ENCODE assay signal across 8 cellular contexts in genomic region chr12:50764116-50764860, GRCh38. TPM values are rescaled to one million over a fixed set of nuclear protein-coding genes. Genes with fewer than 3 reads are reported as not detected.
DNase-seq lines count a peak whose midpoint lies in the region; ATAC-seq and TF ChIP-seq lines count a peak whose summit lies in the region.

No MANE protein-coding gene starts in this region.

- in situ Hi-C loops in GM18951 (cut with MboI; ENCODE audit: low sequenced_read_pairs, unreplicated experiment), result no loop called here

- TF ChIP-seq CTCF in BJ (IDR thresholded peaks at IDR 0.05; ENCODE audit: insufficient read depth, low read depth, low read length), result no peak

- no peaks in the 10 kb centered on the region for H3K9me3 ChIP-seq in thymus (ENCODE audit: control insufficient read depth)

- peak overlapping the region; percentile 92 for H3K4me3 ChIP-seq in BJ (ENCODE audit: low read depth, low read length)
- H3K4me3 ChIP-seq in thymus (ENCODE audit: low read length), result peak overlapping the region; percentile 99

- DNase-seq in BJ (ENCODE audit: low read depth), result no peak
- peak; percentile 69 for DNase-seq in OCI-M1 (lab: John Stamatoyannopoulos, UW)
- peak; percentile 69 for DNase-seq in activated T-helper 9 cell treated with anti-CD3 and anti-CD28 coated beads, Interleukin-2, amount 50 U/mL, for 16 hours (ENCODE audit: low read depth)
- DNase-seq in foreskin melanocyte, result peak; percentile 33
- peak in 44 of 56 donors; percentile 49 to 95 (median 75) for DNase-seq in nucleus accumbens (lab: John Stamatoyannopoulos, UW)

- TF ChIP-seq POLR2A in GM18951 (IDR thresholded peaks at IDR 0.05; ENCODE audit: extremely low read depth, insufficient read depth, insufficient read length), result peak; percentile 68

- under 1% methylated on average over 89 of the region's 89 CpGs for WGBS in thymus

- POLR2A ChIA-PET in BJ (lab: Charles Lee), result interaction anchor here (0.6 to 0.8 kb wide), 4 partner anchors 11 to 221 kb away, joined by 3 to 5 read pairs (median 4); no protein-coding TSS in a partner anchor

- H3K36me3 ChIP-seq in BJ (ENCODE audit: control insufficient read depth, insufficient read depth, low read length) (no peaks in the 10 kb centered on the region), thymus (ENCODE audit: control insufficient read depth, insufficient read depth) (no peaks in the 10 kb centered on the region)

- no peaks in the 10 kb centered on the region for H3K27me3 ChIP-seq in BJ (ENCODE audit: control insufficient read depth, insufficient read depth, low read length)
- no peaks in the 10 kb centered on the region for H3K27me3 ChIP-seq in thymus (ENCODE audit: control insufficient read depth, insufficient read depth)

- CTCF ChIA-PET in BJ (lab: Yijun Ruan, JAX), result interaction anchor here (0.9 to 6.1 kb wide), 22 partner anchors 10 to 577 kb away, joined by 3 to 64 read pairs (median 6); partner anchors contain the start of genes CSRNP2, DIP2B and SLC11A2

- ATAC-seq in HG03159 (IDR thresholded peaks at IDR 0.05; ENCODE audit: unreplicated experiment), result peak; percentile 39

- H3K27ac ChIP-seq in thymus (ENCODE audit: low read depth), result peak overlapping the region; percentile 100

- H3K4me1 ChIP-seq in thymus (ENCODE audit: control insufficient read depth, insufficient read depth, low read length), result no peaks in the 10 kb centered on the region

RNA-seq across cellular contexts. Expression of gene ATF1, which starts 0.4 kb away (rescaled TPM):
- polyA plus RNA-seq in BJ (2011; rRNA removed) (69.3 and 72.5 TPM in 2 replicates), thymus (19.4 TPM)
- 36.7 and 53.5 TPM in 2 replicates for polyA minus RNA-seq in BJ (2011; rRNA and poly(A)+ RNA removed)
